8 cellular contexts compared by ENCODE assay signal in genomic region chr20:34922654-34923381, GRCh38. TPM values are rescaled to one million over a fixed set of nuclear protein-coding genes. Genes with fewer than 3 reads are reported as not detected.
DNase-seq lines count a peak whose midpoint lies in the region; ATAC-seq and TF ChIP-seq lines count a peak whose summit lies in the region.

No MANE protein-coding gene starts in this region.

- 83% methylated on average over 5 of the region's 5 CpGs for WGBS in right cardiac atrium

- no peaks in the 10 kb centered on the region for H3K27me3 ChIP-seq in right cardiac atrium (ENCODE audit: control insufficient read depth, insufficient read depth)
- H3K27me3 ChIP-seq in subcutaneous abdominal adipose tissue (ENCODE audit: control insufficient read depth in 5 of 5, insufficient read depth in 4 of 5, low read length in 5 of 5) = no peaks in the 10 kb centered on the region

- peak overlapping the region in 1 of 5 donors; percentile 39 for H3K9ac ChIP-seq in subcutaneous abdominal adipose tissue (ENCODE audit: low read length in 5 of 5)

- in situ Hi-C loops in astrocyte of the spinal cord (cut with HindIII; ENCODE audit: low sequenced_read_pairs) = no loop called here

- H3K9me3 ChIP-seq in right cardiac atrium (ENCODE audit: control insufficient read depth, low read length) (no peaks in the 10 kb centered on the region), subcutaneous abdominal adipose tissue (ENCODE audit: control insufficient read depth in 5 of 5, low read length in 5 of 5) (no peaks in the 10 kb centered on the region)

- H3K36me3 ChIP-seq in subcutaneous abdominal adipose tissue (ENCODE audit: control insufficient read depth in 5 of 5, insufficient read depth in 5 of 5, low read length in 5 of 5) = peaks cover 16 to 85% (median 83%) of the 10 kb centered on the region in 5 donors

- H3K27ac ChIP-seq in right cardiac atrium (ENCODE audit: low read length) = peak overlapping the region; percentile 26
- peak overlapping the region; percentile 85 for H3K27ac ChIP-seq in subcutaneous abdominal adipose tissue (ENCODE audit: low read depth, low read length)

- peak; percentile 61 to 73 for ATAC-seq in right cardiac atrium

- H3K4me3 ChIP-seq in astrocyte of the spinal cord (ENCODE audit: low read depth, low read length) (no peak overlapping the region), right cardiac atrium (ENCODE audit: low read length) (no peak overlapping the region), subcutaneous abdominal adipose tissue (ENCODE audit: low read depth in 1 of 5, low read length in 5 of 5) (no peak overlapping the region)

- no peak for TF ChIP-seq CTCF in astrocyte of the spinal cord (IDR thresholded peaks at IDR 0.05; ENCODE audit: low read depth, low read length)

- H3K4me1 ChIP-seq in right cardiac atrium (ENCODE audit: control insufficient read depth, insufficient read depth, low read length) (peaks cover 2% of the 10 kb centered on the region), subcutaneous abdominal adipose tissue (ENCODE audit: control insufficient read depth in 5 of 5, insufficient read depth in 5 of 5, low read length in 5 of 5) (peaks cover 0 to 50% (median 24%) of the 10 kb centered on the region in 5 donors)

- peak; percentile 82 for DNase-seq in HCEC 1CT
- peak; percentile 67 for DNase-seq in astrocyte of the spinal cord (ENCODE audit: low read depth, low spot score)
- no peak for DNase-seq in right cardiac atrium
- no peak for DNase-seq in NK-92 treated with Interleukin-12 subunit alpha and Interleukin-12 subunit beta, amount 100 ng/mL, for 24 hours (lab: John Stamatoyannopoulos, UW)
- DNase-seq in activated naive CD4-positive, alpha-beta T cell treated with Interleukin-2 at 50 U/mL for 16 hours = no peak
- DNase-seq in superior temporal gyrus (ENCODE audit: extremely low spot score) = no peak
- no peak for DNase-seq in DMS79 (lab: John Stamatoyannopoulos, UW)

- intact Hi-C loops in right cardiac atrium (cut with DNase I) = no loop called here

RNA-seq across cellular contexts. Expression of gene GSS, which starts 32.8 kb away (rescaled TPM):
- total RNA-seq in right cardiac atrium = 10 to 100 TPM; 23.6 to 32.6 (median 26.3) TPM
- polyA plus RNA-seq in right cardiac atrium = 37.7 TPM

RNA-seq across cellular contexts. Expression of gene MYH7B, which starts 32.9 kb away (rescaled TPM):
- 100 to 1,000 TPM in 2 of 4 donors, 10 to 100 TPM in 2; 43.3 to 134 (median 99.2) TPM for total RNA-seq in right cardiac atrium
- polyA plus RNA-seq in right cardiac atrium = 125 TPM

RNA-seq across cellular contexts. Expression of gene ACSS2, which starts 46.4 kb away (rescaled TPM):
- total RNA-seq in right cardiac atrium = 10 to 100 TPM; 61.8 to 79.8 (median 69.5) TPM
- polyA plus RNA-seq in right cardiac atrium = 74.6 TPM

RNA-seq across cellular contexts. Expression of gene GGT7, which starts 50.2 kb away (rescaled TPM):
- total RNA-seq in right cardiac atrium = 10 to 100 TPM; 17.8 to 22.0 (median 18.6) TPM
- polyA plus RNA-seq in right cardiac atrium = 14.8 TPM

Comparison
In these comparisons a context has a peak if more than half of its experiments do, and no peak if none do; other contexts are left out.
1. DNase-seq: peak in HCEC 1CT (single experiment) and astrocyte of the spinal cord (single experiment); none in right cardiac atrium (0 of 3), NK-92 treated with Interleukin-12 subunit alpha and Interleukin-12 subunit beta, amount 100 ng/mL, for 24 hours (single experiment), activated naive CD4-positive, alpha-beta T cell treated with Interleukin-2 at 50 U/mL for 16 hours (single experiment), superior temporal gyrus (single experiment) and DMS79 (single experiment).